Comparison of ENCODE assay signal across 28 cellular contexts in the genomic region with DNA sequence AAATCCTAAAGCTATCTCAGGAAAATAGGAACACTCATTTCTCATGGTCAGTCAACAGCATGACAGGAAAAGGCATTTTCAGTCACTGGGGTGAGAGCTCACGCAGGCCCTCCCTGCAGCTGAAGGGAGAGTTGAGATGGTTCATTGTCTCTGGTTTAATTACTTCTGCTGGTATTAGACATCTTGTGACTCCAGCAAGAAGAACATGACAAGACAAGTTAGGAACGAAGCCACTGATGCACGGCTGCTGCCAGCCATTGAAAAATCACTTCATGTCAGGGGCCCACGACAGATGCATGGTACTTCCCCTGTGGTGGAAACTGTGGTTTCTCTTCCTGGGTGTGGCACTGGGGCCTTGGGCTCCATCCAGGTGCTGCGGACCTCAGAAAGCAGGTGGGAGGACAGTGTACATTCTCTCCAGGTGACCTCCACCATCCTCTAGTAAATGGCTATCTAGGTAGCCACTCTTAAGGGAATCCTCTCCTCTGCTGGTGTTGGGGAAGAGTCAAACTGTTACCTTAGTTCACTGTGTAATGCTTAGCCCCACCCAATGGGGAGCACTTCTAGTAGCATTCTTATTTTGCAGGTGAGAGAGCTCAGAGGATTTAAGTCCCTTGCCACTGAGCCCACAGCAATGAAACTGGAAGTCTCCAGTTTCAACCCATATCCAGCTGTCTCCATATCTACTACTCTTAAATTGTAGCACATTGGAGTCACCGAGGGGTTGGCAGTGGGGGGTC.
A peak's percentile ranks its signal among the peaks of the same experiment; 100 is the strongest.
DNase-seq lines count a peak whose midpoint lies in the region; ATAC-seq, FAIRE-seq and TF ChIP-seq lines count a peak whose summit lies in the region.
"Had no signal": no experiment of that assay in that cellular context is flagged by ENCODE, and none has a peak within 500 bp of the region (broad histone marks: within the 10 kb centered on the region; RNA-seq: fewer than 3 reads in every experiment).

No MANE protein-coding gene starts in this region.

- no peak overlapping the region for H3K27ac Mint-ChIP-seq in T-helper 2 cell treated with Interferon-gamma antibody and Interleukin-4, amounts not matched to agents 5 μg/mL and 100 μg/mL, for 36 hours
- H3K27ac Mint-ChIP-seq: activated naive CD8-positive, alpha-beta T cell treated with anti-CD3 and anti-CD28 coated beads, Interleukin-2, amount 10 ng/mL, durations not matched to agents 7 days and 5 days; natural killer cell treated with Interleukin-12 subunit alpha and Interleukin-12 subunit beta and Interleukin-15 and Interleukin-18, amount 100 ng/mL, for 72 hours; stimulated activated effector memory CD8-positive, alpha-beta T cell treated with anti-CD3 and anti-CD28 coated beads, Interleukin-12 subunit alpha, Interleukin-12 subunit beta, amount 100 ng/mL, for 72 hours; T-cell had no signal

- ATAC-seq in GM21576 (IDR thresholded peaks at IDR 0.05; ENCODE audit: unreplicated experiment) (peak; percentile 50), HG02759 (IDR thresholded peaks at IDR 0.05; ENCODE audit: unreplicated experiment) (no peak)
- ATAC-seq: A549; body of pancreas; natural killer cell treated with Interleukin-12 subunit alpha and Interleukin-12 subunit beta and Interleukin-15 and Interleukin-18, amount 100 ng/mL, for 72 hours; stimulated activated effector memory CD8-positive, alpha-beta T cell treated with anti-CD3 and anti-CD28 coated beads, Interleukin-12 subunit alpha, Interleukin-12 subunit beta, amount 100 ng/mL, for 72 hours; T-cell had no signal

- no peaks in the 10 kb centered on the region for H4K20me1 ChIP-seq in BLaER1

- FAIRE-seq in GM12891 (lab: Jason Lieb, UNC) = no peak
- FAIRE-seq: A549, D721Med, endometrium, H54 had no signal

- no peak overlapping the region for H3K4me3 Mint-ChIP-seq in T-helper 2 cell treated with Interferon-gamma antibody and Interleukin-4, amounts not matched to agents 5 μg/mL and 100 μg/mL, for 36 hours
- H3K4me3 Mint-ChIP-seq: activated naive CD8-positive, alpha-beta T cell treated with anti-CD3 and anti-CD28 coated beads, Interleukin-2, amount 10 ng/mL, durations not matched to agents 7 days and 5 days; natural killer cell treated with Interleukin-12 subunit alpha and Interleukin-12 subunit beta and Interleukin-15 and Interleukin-18, amount 100 ng/mL, for 72 hours; stimulated activated effector memory CD8-positive, alpha-beta T cell treated with anti-CD3 and anti-CD28 coated beads, Interleukin-12 subunit alpha, Interleukin-12 subunit beta, amount 100 ng/mL, for 72 hours; T-cell had no signal

- no peak overlapping the region for H3K9ac ChIP-seq in BLaER1

- DNase-seq in astrocyte of the hippocampus (ENCODE audit: low read depth, low spot score) (peak; percentile 14), foreskin melanocyte (peak; percentile 69), GM12891 (ENCODE audit: insufficient read length, low spot score) (no peak)
- no peak for DNase-seq in T-helper 2 cell treated with Interferon-gamma antibody and Interleukin-4, amounts not matched to agents 5 μg/mL and 100 μg/mL, for 36 hours (ENCODE audit: low spot score)
- DNase-seq in activated CD4-positive, alpha-beta T cell treated with anti-CD3 and anti-CD28 coated beads, Interleukin-2, amount 50 U/mL, for 4 hours = no peak
- DNase-seq: activated CD4-positive, alpha-beta T cell treated with anti-CD3 and anti-CD28 coated beads for 48 hours; activated naive CD8-positive, alpha-beta T cell treated with anti-CD3 and anti-CD28 coated beads, Interleukin-2, amount 10 ng/mL, durations not matched to agents 7 days and 5 days; BE2C; body of pancreas; colonic mucosa; Kasumi-1; mesenchymal stem cell; NCI-H1092 treated with DMSO at 0.1 percent for 48 hours; NCI-H2081 treated with DMSO at 0.1 percent for 48 hours; NCI-H526 treated with DMSO at 0.1 percent for 48 hours; posterior cingulate gyrus; SHP77; T-cell had no signal

- peaks cover 4% of the 10 kb centered on the region for H3K9me3 Mint-ChIP-seq in T-helper 2 cell treated with Interferon-gamma antibody and Interleukin-4, amounts not matched to agents 5 μg/mL and 100 μg/mL, for 36 hours

- H3K27me3 Mint-ChIP-seq in T-helper 2 cell treated with Interferon-gamma antibody and Interleukin-4, amounts not matched to agents 5 μg/mL and 100 μg/mL, for 36 hours (ENCODE audit: low read depth) = no peaks in the 10 kb centered on the region
- H3K27me3 Mint-ChIP-seq: activated naive CD8-positive, alpha-beta T cell treated with anti-CD3 and anti-CD28 coated beads, Interleukin-2, amount 10 ng/mL, durations not matched to agents 7 days and 5 days; natural killer cell treated with Interleukin-12 subunit alpha and Interleukin-12 subunit beta and Interleukin-15 and Interleukin-18, amount 100 ng/mL, for 72 hours had no signal

- H3K4me1 ChIP-seq in BLaER1 = peaks cover 11% of the 10 kb centered on the region
- H3K4me1 ChIP-seq: A549, BE2C, body of pancreas, colonic mucosa had no signal

- no peaks in the 10 kb centered on the region for H3K4me1 Mint-ChIP-seq in T-helper 2 cell treated with Interferon-gamma antibody and Interleukin-4, amounts not matched to agents 5 μg/mL and 100 μg/mL, for 36 hours (ENCODE audit: low read depth)
- H3K4me1 Mint-ChIP-seq: activated naive CD8-positive, alpha-beta T cell treated with anti-CD3 and anti-CD28 coated beads, Interleukin-2, amount 10 ng/mL, durations not matched to agents 7 days and 5 days; stimulated activated effector memory CD8-positive, alpha-beta T cell treated with anti-CD3 and anti-CD28 coated beads, Interleukin-12 subunit alpha, Interleukin-12 subunit beta, amount 100 ng/mL, for 72 hours; T-cell had no signal

- H3K36me3 Mint-ChIP-seq in T-helper 2 cell treated with Interferon-gamma antibody and Interleukin-4, amounts not matched to agents 5 μg/mL and 100 μg/mL, for 36 hours (ENCODE audit: low read depth) = no peaks in the 10 kb centered on the region
- H3K36me3 Mint-ChIP-seq: activated naive CD8-positive, alpha-beta T cell treated with anti-CD3 and anti-CD28 coated beads, Interleukin-2, amount 10 ng/mL, durations not matched to agents 7 days and 5 days; natural killer cell treated with Interleukin-12 subunit alpha and Interleukin-12 subunit beta and Interleukin-15 and Interleukin-18, amount 100 ng/mL, for 72 hours; stimulated activated effector memory CD8-positive, alpha-beta T cell treated with anti-CD3 and anti-CD28 coated beads, Interleukin-12 subunit alpha, Interleukin-12 subunit beta, amount 100 ng/mL, for 72 hours; T-cell had no signal

- no peaks in the 10 kb centered on the region for H3K9me3 ChIP-seq in BLaER1
- H3K9me3 ChIP-seq: A549, BE2C, body of pancreas, colonic mucosa, vagina had no signal

- peak overlapping the region; percentile 16 for H3K4me2 ChIP-seq in BLaER1
- H3K4me2 ChIP-seq: A549 had no signal

- 0 out of 2 replicates have a peak overlapping the region, but pooled peaks have one; percentile 2 for H3K27ac ChIP-seq in BLaER1
- H3K27ac ChIP-seq: A549, body of pancreas, colonic mucosa, vagina had no signal

- H3K27me3 ChIP-seq in BLaER1 = no peaks in the 10 kb centered on the region
- H3K27me3 ChIP-seq: BE2C, body of pancreas, colonic mucosa, vagina had no signal

- H3K36me3 ChIP-seq in BLaER1 = no peaks in the 10 kb centered on the region
- H3K36me3 ChIP-seq: BE2C, colonic mucosa, vagina had no signal

- no peak overlapping the region for H3K4me3 ChIP-seq in BLaER1
- H3K4me3 ChIP-seq: A549, body of pancreas, colonic mucosa, vagina had no signal

- TF ChIP-seq POLR2A in GM12891 (IDR thresholded peaks at IDR 0.05; ENCODE audit: low read depth, low read length) = no peak

TF ChIP-seq in GM12891, 5 proteins besides CTCF, POLR2A, EP300 and RAD21:
- TF ChIP-seq POLR2AphosphoS5 (IDR thresholded peaks at IDR 0.05; ENCODE audit: low read depth, low read length) (no peak), TAF1 (IDR thresholded peaks at IDR 0.05; ENCODE audit: low read depth, low read length) (no peak), POU2F2 (IDR thresholded peaks at IDR 0.05; ENCODE audit: low read depth, low read length) (no peak), SPI1 (IDR thresholded peaks at IDR 0.05; ENCODE audit: low read depth, low read length) (no peak), PAX5 (IDR thresholded peaks at IDR 0.05; ENCODE audit: insufficient read depth, low read length, severe bottlenecking) (no peak)

Comparison
In these comparisons a context has a peak if more than half of its experiments do, and no peak if none do; other contexts are left out.
1. DNase-seq: peak in astrocyte of the hippocampus (single experiment) and foreskin melanocyte (single experiment); none in GM12891 (single experiment), T-helper 2 cell treated with Interferon-gamma antibody and Interleukin-4, amounts not matched to agents 5 μg/mL and 100 μg/mL, for 36 hours (single experiment) and activated CD4-positive, alpha-beta T cell treated with anti-CD3 and anti-CD28 coated beads, Interleukin-2, amount 50 U/mL, for 4 hours (0 of 2).